19 cellular contexts compared by ENCODE assay signal in the genomic region with DNA sequence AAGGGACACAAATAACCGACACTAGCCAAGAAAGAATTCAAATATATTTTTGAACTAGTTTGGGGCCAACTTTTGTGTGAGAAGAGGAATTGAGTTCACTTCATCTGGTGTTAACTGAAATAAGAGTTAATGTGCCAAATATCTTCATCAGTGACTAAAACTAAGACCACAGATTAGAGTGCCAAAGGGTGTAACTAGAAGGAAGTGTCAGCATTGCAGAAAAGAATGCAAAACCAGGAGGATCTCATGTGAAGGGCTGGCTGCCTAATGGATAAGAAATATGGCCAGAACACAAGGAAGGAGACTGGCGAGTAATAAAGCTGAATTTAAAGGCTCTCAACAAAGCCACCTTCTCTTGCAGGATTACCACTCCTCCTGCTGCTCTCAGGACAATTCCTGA.
DNase-seq lines count a peak whose midpoint lies in the region; TF ChIP-seq lines count a peak whose summit lies in the region.
"Had no signal": no experiment of that assay in that cellular context is flagged by ENCODE, and none has a peak within 500 bp of the region (broad histone marks: within the 10 kb centered on the region; RNA-seq: fewer than 3 reads in every experiment).

No MANE protein-coding gene starts in this region.

- no peaks in the 10 kb centered on the region for H3K27me3 ChIP-seq in effector memory CD4-positive, alpha-beta T cell (replicated peaks; ENCODE audit: control insufficient read depth, insufficient read depth, low read length, poor library complexity, severe bottlenecking)

- H3K4me1 ChIP-seq in effector memory CD4-positive, alpha-beta T cell (ENCODE audit: control insufficient read depth, insufficient read depth, low read length, poor library complexity, severe bottlenecking), result peaks cover 30% of the 10 kb centered on the region

- no peak overlapping the region for H3K4me3 Mint-ChIP-seq in CD14-positive monocyte
- peak overlapping the region; percentile 3 for H3K4me3 Mint-ChIP-seq in T-helper 1 cell treated with Interleukin-12 subunit alpha and Interleukin-12 subunit beta and Interleukin-4 antibody, amounts not matched to agents 30 μg/mL and 1 μg/mL, for 36 hours
- H3K4me3 Mint-ChIP-seq: brain; stimulated activated memory B cell treated with anti-CD40 and anti-IgM and Interleukin-4, amounts not matched to agents 10 μg/mL and 1 μg/mL and 100 μg/mL, for 72 hours; type B pancreatic cell had no signal

- H3K4me3 ChIP-seq in effector memory CD4-positive, alpha-beta T cell (ENCODE audit: insufficient read depth, low read depth, low read length, poor library complexity, severe bottlenecking), result no peak overlapping the region
- H3K4me3 ChIP-seq: esophagus squamous epithelium had no signal

- peak overlapping the region; percentile 81 to 98 (median 93) for H3K27ac Mint-ChIP-seq in CD14-positive monocyte
- peak overlapping the region; percentile 18 for H3K27ac Mint-ChIP-seq in T-helper 1 cell treated with Interleukin-12 subunit alpha and Interleukin-12 subunit beta and Interleukin-4 antibody, amounts not matched to agents 30 μg/mL and 1 μg/mL, for 36 hours
- H3K27ac Mint-ChIP-seq: brain; stimulated activated memory B cell treated with anti-CD40 and anti-IgM and Interleukin-4, amounts not matched to agents 10 μg/mL and 1 μg/mL and 100 μg/mL, for 72 hours; type B pancreatic cell had no signal

- TF ChIP-seq CTCF in CD14-positive monocyte (IDR thresholded peaks at IDR 0.05), result no peak

- no peaks in the 10 kb centered on the region for H3K36me3 ChIP-seq in effector memory CD4-positive, alpha-beta T cell (ENCODE audit: control insufficient read depth, insufficient read depth, low read length)
- H3K36me3 ChIP-seq: esophagus squamous epithelium had no signal

- peaks cover 0 to 4% (median 3%) of the 10 kb centered on the region in 3 donors for H3K27me3 Mint-ChIP-seq in CD14-positive monocyte (ENCODE audit: low read depth in 3 of 3)
- no peaks in the 10 kb centered on the region for H3K27me3 Mint-ChIP-seq in T-helper 1 cell treated with Interleukin-12 subunit alpha and Interleukin-12 subunit beta and Interleukin-4 antibody, amounts not matched to agents 30 μg/mL and 1 μg/mL, for 36 hours (ENCODE audit: low read depth)
- H3K27me3 Mint-ChIP-seq: stimulated activated memory B cell treated with anti-CD40 and anti-IgM and Interleukin-4, amounts not matched to agents 10 μg/mL and 1 μg/mL and 100 μg/mL, for 72 hours had no signal

- no peaks in the 10 kb centered on the region for H3K9me3 Mint-ChIP-seq in CD14-positive monocyte
- H3K9me3 Mint-ChIP-seq in T-helper 1 cell treated with Interleukin-12 subunit alpha and Interleukin-12 subunit beta and Interleukin-4 antibody, amounts not matched to agents 30 μg/mL and 1 μg/mL, for 36 hours, result no peaks in the 10 kb centered on the region
- H3K9me3 Mint-ChIP-seq: brain; stimulated activated memory B cell treated with anti-CD40 and anti-IgM and Interleukin-4, amounts not matched to agents 10 μg/mL and 1 μg/mL and 100 μg/mL, for 72 hours; type B pancreatic cell had no signal

- H3K36me3 Mint-ChIP-seq in CD14-positive monocyte, result peaks cover 0 to 1% of the 10 kb centered on the region in 2 donors
- H3K36me3 Mint-ChIP-seq in T-helper 1 cell treated with Interleukin-12 subunit alpha and Interleukin-12 subunit beta and Interleukin-4 antibody, amounts not matched to agents 30 μg/mL and 1 μg/mL, for 36 hours (ENCODE audit: low read depth), result peaks cover 10% of the 10 kb centered on the region
- H3K36me3 Mint-ChIP-seq: brain; stimulated activated memory B cell treated with anti-CD40 and anti-IgM and Interleukin-4, amounts not matched to agents 10 μg/mL and 1 μg/mL and 100 μg/mL, for 72 hours; type B pancreatic cell had no signal

- H3K9me3 ChIP-seq in effector memory CD4-positive, alpha-beta T cell (ENCODE audit: control insufficient read depth, low read length), result no peaks in the 10 kb centered on the region
- H3K9me3 ChIP-seq: esophagus squamous epithelium had no signal

- H3K27ac ChIP-seq in effector memory CD4-positive, alpha-beta T cell (ENCODE audit: insufficient read depth, low read length, poor library complexity, severe bottlenecking), result peak overlapping the region; percentile 18

- peak; percentile 26 for DNase-seq in AG20443 (ENCODE audit: low spot score)
- DNase-seq in CD14-positive monocyte (ENCODE audit: low spot score), result no peak
- no peak for DNase-seq in effector memory CD4-positive, alpha-beta T cell
- DNase-seq in glomerular visceral epithelial cell (ENCODE audit: extremely low spot score), result no peak
- no peak for DNase-seq in stimulated activated CD4-positive, alpha-beta T cell treated with anti-CD3 and anti-CD28 coated beads, Interleukin-15, amount 100 ng/mL, for 24 hours
- DNase-seq in HT-29 (ENCODE audit: low spot score), result no peak
- DNase-seq: activated CD4-positive, alpha-beta T cell treated with anti-CD3 and anti-CD28 coated beads, Interleukin-2, amount 50 U/mL, for 4 hours; DMS79; esophagus squamous epithelium; hypothalamus; NCI-H187 treated with DMSO at 0.1 percent for 48 hours; NCI-H510A; PC-3; posterior cingulate gyrus; small intestine had no signal

- H3K4me1 Mint-ChIP-seq in CD14-positive monocyte, result peaks cover 94% of the 10 kb centered on the region
- H3K4me1 Mint-ChIP-seq in T-helper 1 cell treated with Interleukin-12 subunit alpha and Interleukin-12 subunit beta and Interleukin-4 antibody, amounts not matched to agents 30 μg/mL and 1 μg/mL, for 36 hours (ENCODE audit: low read depth), result peaks cover 88% of the 10 kb centered on the region

- intact Hi-C loops in CD14-positive monocyte (cut with micrococcal nuclease), result loop anchor here (5.0 to 10.0 kb wide), 4 partner anchors 37 to 237 kb away; partner anchors contain the start of gene LRRC8B (in 1 of the 2)
